ENCODE assay signal across 23 cellular contexts in the genomic region with DNA sequence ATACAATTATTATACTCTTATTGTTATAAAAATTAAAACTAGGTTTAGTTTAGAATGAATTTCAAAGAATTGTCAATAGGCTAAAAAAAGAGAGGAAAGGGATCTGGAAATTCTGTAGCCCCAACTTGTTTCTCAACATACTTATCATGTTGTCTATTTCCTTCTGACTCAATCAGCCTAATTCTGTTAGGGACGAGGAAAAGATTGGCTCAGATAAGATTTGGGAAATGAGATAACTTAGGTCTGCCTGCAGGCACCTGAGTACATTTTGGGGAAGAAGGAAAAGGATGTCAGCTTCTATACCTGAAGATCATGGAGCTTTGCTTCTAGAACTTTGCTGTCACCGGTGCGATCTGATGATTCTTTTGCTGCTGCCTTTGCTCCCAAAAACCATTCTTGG.
A peak's percentile ranks its signal among the peaks of the same experiment; 100 is the strongest.
DNase-seq lines count a peak whose midpoint lies in the region; ATAC-seq and TF ChIP-seq lines count a peak whose summit lies in the region.
"Had no signal": no experiment of that assay in that cellular context is flagged by ENCODE, and none has a peak within 500 bp of the region (broad histone marks: within the 10 kb centered on the region; RNA-seq: fewer than 3 reads in every experiment).

No MANE protein-coding gene starts in this region.

- no peak overlapping the region for H3K23ac ChIP-seq in mesendoderm (ENCODE audit: low read length)

- no peak overlapping the region for H2BK120ac ChIP-seq in mesendoderm (ENCODE audit: low read depth, low read length)

- H2AK5ac ChIP-seq in mesendoderm (ENCODE audit: low read length) = no peak overlapping the region

- H3K9ac ChIP-seq in mesendoderm (ENCODE audit: low read length) = no peak overlapping the region
- H3K9ac ChIP-seq: BLaER1 treated with 17β-estradiol and CSF1 and Interleukin-3, amounts not matched to agents 10 nM and 100 nM had no signal

- H4K8ac ChIP-seq in mesendoderm (ENCODE audit: low read depth, low read length) = no peak overlapping the region

- no peak overlapping the region for H3K4me3 Mint-ChIP-seq in naive thymus-derived CD8-positive, alpha-beta T cell
- H3K4me3 Mint-ChIP-seq in glutamatergic neuron (ENCODE audit: unreplicated experiment) = no peak overlapping the region
- H3K4me3 Mint-ChIP-seq: CD14-positive monocyte; CD4-positive, alpha-beta T cell; CD8-positive, alpha-beta memory T cell had no signal

- H3K18ac ChIP-seq in mesendoderm (ENCODE audit: low read length) = no peak overlapping the region

- H3K4me1 Mint-ChIP-seq in naive thymus-derived CD8-positive, alpha-beta T cell = no peaks in the 10 kb centered on the region
- H3K4me1 Mint-ChIP-seq in glutamatergic neuron (ENCODE audit: low read depth, unreplicated experiment) = no peaks in the 10 kb centered on the region
- H3K4me1 Mint-ChIP-seq: CD14-positive monocyte; CD8-positive, alpha-beta memory T cell had no signal

- no peak overlapping the region for H3K4me3 ChIP-seq in coronary artery
- H3K4me3 ChIP-seq in mesendoderm (ENCODE audit: low read length) = no peak overlapping the region
- no peak overlapping the region for H3K4me3 ChIP-seq in thyroid gland (replicated peaks in 1 of 3)
- H3K4me3 ChIP-seq: A549; BLaER1 treated with 17β-estradiol and CSF1 and Interleukin-3, amounts not matched to agents 10 nM and 100 nM; GM12878 had no signal

- no peak for TF ChIP-seq POLR2A in thyroid gland (IDR thresholded peaks at IDR 0.05)

- WGBS in mesendoderm (ENCODE audit: extremely low coverage, insufficient coverage, low lambda C conversion rate) = no CpG with 5 or more reads among the region's 3 CpGs
- 84 to 85% methylated on average over 3 of the region's 3 CpGs for WGBS in thyroid gland, 2 donors

- H3K9me3 Mint-ChIP-seq in naive thymus-derived CD8-positive, alpha-beta T cell = peaks cover 0 to 2% (median 0%) of the 10 kb centered on the region in 9 donors
- peaks cover 1% of the 10 kb centered on the region for H3K9me3 Mint-ChIP-seq in glutamatergic neuron (ENCODE audit: unreplicated experiment)
- H3K9me3 Mint-ChIP-seq: CD4-positive, alpha-beta T cell; CD8-positive, alpha-beta memory T cell had no signal

- no peak overlapping the region for H3K4ac ChIP-seq in mesendoderm (ENCODE audit: low read depth, low read length)

- POLR2A ChIA-PET in naive thymus-derived CD8-positive, alpha-beta T cell (lab: Charles Lee) = no interaction called here

- H3K27ac Mint-ChIP-seq in naive thymus-derived CD8-positive, alpha-beta T cell = no peak overlapping the region
- no peak overlapping the region for H3K27ac Mint-ChIP-seq in glutamatergic neuron (ENCODE audit: unreplicated experiment)
- H3K27ac Mint-ChIP-seq: CD14-positive monocyte; CD4-positive, alpha-beta T cell; CD8-positive, alpha-beta memory T cell had no signal

- no peak overlapping the region for H4K5ac ChIP-seq in mesendoderm (ENCODE audit: low read length)

- H3K9me3 ChIP-seq in thyroid gland = no peaks in the 10 kb centered on the region
- H3K9me3 ChIP-seq: A549; BE2C; BLaER1 treated with 17β-estradiol and CSF1 and Interleukin-3, amounts not matched to agents 10 nM and 100 nM had no signal

- H2BK15ac ChIP-seq in mesendoderm (replicated peaks; ENCODE audit: low read depth) = no peak overlapping the region

- TF ChIP-seq CTCF in coronary artery (IDR thresholded peaks at IDR 0.05) (no peak), thyroid gland (IDR thresholded peaks at IDR 0.05) (no peak), glutamatergic neuron (IDR thresholded peaks at IDR 0.05; ENCODE audit: partially characterized antibody, unreplicated experiment) (no peak)

- H3K56ac ChIP-seq in mesendoderm (ENCODE audit: low read length) = no peak overlapping the region

- H3K4me1 ChIP-seq in mesendoderm (ENCODE audit: control insufficient read depth, low read depth, low read length) (peaks cover 2% of the 10 kb centered on the region), thyroid gland (peaks cover 38 to 56% of the 10 kb centered on the region in 2 donors)
- H3K4me1 ChIP-seq: BE2C; BLaER1 treated with 17β-estradiol and CSF1 and Interleukin-3, amounts not matched to agents 10 nM and 100 nM had no signal

- no peaks in the 10 kb centered on the region for H3K79me1 ChIP-seq in mesendoderm (ENCODE audit: low read length)

- DNase-seq in coronary artery (ENCODE audit: low spot score) = no peak
- peak; percentile 62 for DNase-seq in mesendoderm
- no peak for DNase-seq in thyroid gland
- DNase-seq in left cardiac atrium = no peak
- no peak for DNase-seq in naive thymus-derived CD8-positive, alpha-beta T cell
- no peak for DNase-seq in glutamatergic neuron
- DNase-seq: 8988T; ACHN; AML-193; BE2C; CD4-positive, alpha-beta T cell; CD8-positive, alpha-beta memory T cell; DMS 273 treated with DMSO at 0.1 percent for 48 hours; DMS79; EL; GDM1; GOT3; H7; HCEC 1CT had no signal

- ATAC-seq in left cardiac atrium = no peak
- ATAC-seq in naive thymus-derived CD8-positive, alpha-beta T cell = no peak
- ATAC-seq: A549, GM12878 had no signal

- H3K27ac ChIP-seq in coronary artery (peak overlapping the region; percentile 23 to 71), mesendoderm (ENCODE audit: low read depth, low read length) (no peak overlapping the region), thyroid gland (peak overlapping the region in 2 of 3 donors; percentile 57 to 92)
- H3K27ac ChIP-seq: A549; BLaER1 treated with 17β-estradiol and CSF1 and Interleukin-3, amounts not matched to agents 10 nM and 100 nM had no signal

- H3K27me3 Mint-ChIP-seq in naive thymus-derived CD8-positive, alpha-beta T cell = peaks cover 4 to 9% (median 7%) of the 10 kb centered on the region in 5 donors
- H3K27me3 Mint-ChIP-seq in glutamatergic neuron (ENCODE audit: unreplicated experiment) = no peaks in the 10 kb centered on the region
- H3K27me3 Mint-ChIP-seq: CD8-positive, alpha-beta memory T cell had no signal

- no peaks in the 10 kb centered on the region for H3K36me3 ChIP-seq in mesendoderm (ENCODE audit: control insufficient read depth, insufficient read depth, low read length)
- peaks cover 3 to 11% of the 10 kb centered on the region in 2 donors for H3K36me3 ChIP-seq in thyroid gland
- H3K36me3 ChIP-seq: BE2C; BLaER1 treated with 17β-estradiol and CSF1 and Interleukin-3, amounts not matched to agents 10 nM and 100 nM had no signal

- intact Hi-C loops in thyroid gland (cut with DNase I) = no loop called here
- intact Hi-C loops in left cardiac atrium (cut with DNase I) = no loop called here

- no peak overlapping the region for H2BK5ac ChIP-seq in mesendoderm (ENCODE audit: low read length)

- H3K27me3 ChIP-seq in mesendoderm (ENCODE audit: insufficient read depth, low read length, poor library complexity) = no peaks in the 10 kb centered on the region
- H3K27me3 ChIP-seq in thyroid gland = no peaks in the 10 kb centered on the region
- H3K27me3 ChIP-seq: BE2C; BLaER1 treated with 17β-estradiol and CSF1 and Interleukin-3, amounts not matched to agents 10 nM and 100 nM had no signal

- no peaks in the 10 kb centered on the region for H3K36me3 Mint-ChIP-seq in naive thymus-derived CD8-positive, alpha-beta T cell
- no peaks in the 10 kb centered on the region for H3K36me3 Mint-ChIP-seq in glutamatergic neuron (ENCODE audit: unreplicated experiment)

- H3K4me2 ChIP-seq in mesendoderm (ENCODE audit: low read length) = no peak overlapping the region
- H3K4me2 ChIP-seq: A549; BLaER1 treated with 17β-estradiol and CSF1 and Interleukin-3, amounts not matched to agents 10 nM and 100 nM had no signal

- H3K79me2 ChIP-seq in mesendoderm (ENCODE audit: control insufficient read depth, insufficient read depth, low read length) = no peaks in the 10 kb centered on the region
